9 cellular contexts compared by ENCODE assay signal in the genomic region with DNA sequence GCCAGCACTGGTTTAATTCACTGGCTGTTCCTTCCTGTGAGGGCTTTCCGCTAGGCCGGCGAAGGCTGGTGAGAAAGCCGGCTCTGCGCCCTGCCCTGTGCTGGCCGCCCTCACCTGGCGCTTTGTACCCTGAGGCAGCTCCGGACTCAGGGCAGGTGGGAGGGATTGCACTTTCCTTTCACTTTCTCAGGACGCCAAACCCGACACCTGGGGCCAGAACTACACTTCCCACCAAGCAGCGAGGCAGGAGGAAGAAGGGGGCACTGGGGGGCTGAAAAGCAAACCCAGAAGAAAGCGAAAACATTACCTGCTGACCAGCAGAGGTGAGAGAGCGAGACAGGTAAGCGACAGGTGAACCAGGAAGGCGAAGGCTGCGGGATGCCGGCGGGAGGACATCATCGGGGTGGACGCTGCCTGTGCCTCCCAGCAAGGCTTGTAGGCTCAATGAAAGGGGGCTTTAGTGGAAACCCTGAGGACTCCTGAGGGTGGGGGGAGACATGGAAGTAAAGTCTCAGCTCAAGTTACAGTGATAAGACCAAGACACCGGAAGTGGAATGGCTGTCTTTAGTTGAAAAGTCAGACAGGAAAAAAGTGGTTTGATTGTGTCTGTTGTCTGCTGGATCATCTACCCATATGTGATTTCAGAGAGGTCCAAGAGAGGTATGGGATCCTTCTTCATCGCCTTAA. TPM values are rescaled to one million over a fixed set of nuclear protein-coding genes. Genes with fewer than 3 reads are reported as not detected.
DNase-seq lines count a peak whose midpoint lies in the region; ATAC-seq and TF ChIP-seq lines count a peak whose summit lies in the region.
"Had no signal": no experiment of that assay in that cellular context is flagged by ENCODE, and none has a peak within 500 bp of the region (broad histone marks: within the 10 kb centered on the region; RNA-seq: fewer than 3 reads in every experiment).

A gene with protein sequence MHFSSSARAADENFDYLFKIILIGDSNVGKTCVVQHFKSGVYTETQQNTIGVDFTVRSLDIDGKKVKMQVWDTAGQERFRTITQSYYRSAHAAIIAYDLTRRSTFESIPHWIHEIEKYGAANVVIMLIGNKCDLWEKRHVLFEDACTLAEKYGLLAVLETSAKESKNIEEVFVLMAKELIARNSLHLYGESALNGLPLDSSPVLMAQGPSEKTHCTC (plus strand): TSS at position 181 of the 687 bp plus-strand sequence. CDS start 3,589 bp downstream, outside the sequence.

- H3K4me3 ChIP-seq in H7 (ENCODE audit: insufficient read depth, low read depth, low read length) = peak within 1 kb of the TSS; percentile 41
- H3K4me3 ChIP-seq in ascending aorta = peak within 1 kb of the TSS; percentile 38 to 45

- POLR2A ChIA-PET in RWPE1 (lab: Yijun Ruan, JAX; ENCODE audit: low non-redundant PET) = no interaction called here

- no peaks in the 10 kb centered on the region for H3K36me3 ChIP-seq in H7 (replicated peaks; ENCODE audit: control insufficient read depth, insufficient read depth, low read length)
- no peaks in the 10 kb centered on the region for H3K36me3 ChIP-seq in ascending aorta

- no peaks in the 10 kb centered on the region for H3K27me3 ChIP-seq in H7 (ENCODE audit: control insufficient read depth, insufficient read depth, low read length)
- H3K27me3 ChIP-seq in ascending aorta = no peaks in the 10 kb centered on the region

- H3K4me1 ChIP-seq in ascending aorta = peaks cover 0 to 3% of the 10 kb centered on the region in 2 donors

- H3K9me3 ChIP-seq in ascending aorta = no peaks in the 10 kb centered on the region

- DNase-seq in H7 (peak; percentile 85), RWPE1 (ENCODE audit: low spot score) (peak; percentile 22), ascending aorta (ENCODE audit: low spot score in 2 of 2) (no peak), kidney tubule cell (ENCODE audit: low spot score) (peak; percentile 76), occipital lobe (lab: John Stamatoyannopoulos, UW) (no peak), GOT3 (lab: John Stamatoyannopoulos, UW) (no peak)
- DNase-seq in stimulated activated CD4-positive, alpha-beta T cell treated with anti-CD3 and anti-CD28 coated beads, TNF-alpha, amount 100 ng/mL, for 24 hours (ENCODE audit: low read depth in 3 of 3) = peak in 2 of 3 experiments; percentile 15 to 28

- intact Hi-C loops in ascending aorta (cut with DNase I) = no loop called here

- CTCF ChIA-PET in RWPE1 (lab: Yijun Ruan, JAX) = no interaction called here

- no peak for TF ChIP-seq CTCF in RWPE1 (conservative IDR thresholded peaks at IDR 0.05; ENCODE audit: low read depth)
- no peak for TF ChIP-seq CTCF in ascending aorta (IDR thresholded peaks at IDR 0.05)

- no peak within 1 kb of the TSS for H3K27ac ChIP-seq in RWPE1
- H3K27ac ChIP-seq in ascending aorta = no peak within 1 kb of the TSS

- ATAC-seq in HG02798 (IDR thresholded peaks at IDR 0.05; ENCODE audit: poor library complexity, unreplicated experiment) = no peak

RNA-seq across cellular contexts. Expression of the gene that starts here (rescaled TPM):
- 2.3 and 3.8 TPM in 2 replicates for total RNA-seq in H7 (2014; rRNA removed; shearing (Covaris generic))
- total RNA-seq in ascending aorta = not detected
- not detected for total RNA-seq in occipital lobe
- total RNA-seq: temporal lobe had no signal

Comparison
In these comparisons a context has a peak if more than half of its experiments do, and no peak if none do; other contexts are left out.
1. DNase-seq: peak in H7 (single experiment), RWPE1 (single experiment), kidney tubule cell (single experiment) and stimulated activated CD4-positive, alpha-beta T cell treated with anti-CD3 and anti-CD28 coated beads, TNF-alpha, amount 100 ng/mL, for 24 hours (2 of 3); none in ascending aorta (0 of 2), occipital lobe (single experiment) and GOT3 (single experiment).